Comparison of ENCODE assay signal across 17 cellular contexts in the genomic region with DNA sequence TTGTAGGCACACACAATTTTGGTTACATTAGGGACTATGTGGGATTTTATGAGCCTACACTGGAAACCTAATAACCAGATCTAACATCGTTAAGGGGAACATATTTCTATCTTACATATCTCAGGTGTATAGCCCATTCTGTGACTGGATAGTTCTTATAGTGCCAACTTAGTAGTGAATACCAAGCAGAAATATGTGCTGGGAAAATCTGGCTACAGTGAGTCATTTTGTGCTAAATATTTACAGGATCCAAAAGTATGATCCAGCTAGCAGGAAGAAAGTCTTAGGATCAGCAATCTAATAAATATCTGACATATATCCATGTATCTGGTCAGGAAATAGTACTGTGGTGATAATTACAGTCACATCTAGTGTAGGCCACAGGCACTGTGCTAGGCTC.
DNase-seq lines count a peak whose midpoint lies in the region; ATAC-seq and TF ChIP-seq lines count a peak whose summit lies in the region.
"Had no signal": no experiment of that assay in that cellular context is flagged by ENCODE, and none has a peak within 500 bp of the region (broad histone marks: within the 10 kb centered on the region; RNA-seq: fewer than 3 reads in every experiment).

No MANE protein-coding gene starts in this region.

- H3K4me1 Mint-ChIP-seq in CD14-positive monocyte = peaks cover 51% of the 10 kb centered on the region
- no peaks in the 10 kb centered on the region for H3K4me1 Mint-ChIP-seq in activated CD4-positive, alpha-beta T cell treated with anti-CD3 and anti-CD28 coated beads, Interleukin-2, amount 10 ng/mL, durations not matched to agents 24 days and 14 days

- no peak overlapping the region for H2AK5ac ChIP-seq in neuronal stem cell (ENCODE audit: low read depth, low read length)

- no peak overlapping the region for H3K4me2 ChIP-seq in neuronal stem cell (ENCODE audit: insufficient read depth, low read length, poor library complexity, severe bottlenecking)

- H3K27me3 Mint-ChIP-seq in CD14-positive monocyte (ENCODE audit: low read depth in 3 of 3) = peaks cover 0 to 7% (median 0%) of the 10 kb centered on the region in 3 donors
- peaks cover 20% of the 10 kb centered on the region for H3K27me3 Mint-ChIP-seq in activated CD4-positive, alpha-beta T cell treated with anti-CD3 and anti-CD28 coated beads, Interleukin-2, amount 10 ng/mL, durations not matched to agents 24 days and 14 days

- H3K4me1 ChIP-seq in neuronal stem cell (ENCODE audit: control insufficient read depth in 2 of 2, insufficient read depth in 1 of 2, low read depth in 1 of 2, low read length in 2 of 2) (peaks cover 1 to 9% of the 10 kb centered on the region in 2 donors), mucosa of descending colon (ENCODE audit: low read depth) (no peaks in the 10 kb centered on the region)
- H3K4me1 ChIP-seq: Caco-2, HAP-1 had no signal

- no peak overlapping the region for H3K9ac ChIP-seq in neuronal stem cell (ENCODE audit: low read depth, low read length, poor library complexity)

- peak overlapping the region in 6 of 7 donors; percentile 35 to 98 (median 87) for H3K27ac Mint-ChIP-seq in CD14-positive monocyte
- no peak overlapping the region for H3K27ac Mint-ChIP-seq in activated CD4-positive, alpha-beta T cell treated with anti-CD3 and anti-CD28 coated beads, Interleukin-2, amount 10 ng/mL, durations not matched to agents 24 days and 14 days
- H3K27ac Mint-ChIP-seq: CD8-positive, alpha-beta T cell had no signal

- H3K36me3 ChIP-seq in neuronal stem cell (replicated peaks in 1 of 2; ENCODE audit: control insufficient read depth in 2 of 2, insufficient read depth in 2 of 2, low read length in 2 of 2) = no peaks in the 10 kb centered on the region
- H3K36me3 ChIP-seq in mucosa of descending colon (ENCODE audit: low read depth) = no peaks in the 10 kb centered on the region
- H3K36me3 ChIP-seq: BE2C, HAP-1 had no signal

- peak overlapping the region; percentile 77 for H2BK15ac ChIP-seq in neuronal stem cell (ENCODE audit: low read length)

- ATAC-seq in mucosa of descending colon = no peak
- ATAC-seq: CD8-positive, alpha-beta T cell; GM12878; HepG2 had no signal

- no peak overlapping the region for H3K4ac ChIP-seq in neuronal stem cell (ENCODE audit: low read length)

- no peak overlapping the region for H4K91ac ChIP-seq in neuronal stem cell (ENCODE audit: low read depth, low read length, poor library complexity)

- no peak overlapping the region for H4K8ac ChIP-seq in neuronal stem cell (ENCODE audit: low read depth, low read length)

- no CpG with 5 or more reads among the region's 1 CpG for WGBS in neuronal stem cell (ENCODE audit: extremely low coverage in 2 of 2, insufficient read length in 2 of 2, insufficient replicate concordance in 1 of 2), 2 donors

- intact Hi-C loops in CD14-positive monocyte (cut with micrococcal nuclease) = no loop called here
- intact Hi-C loops in activated CD4-positive, alpha-beta T cell treated with anti-CD3 and anti-CD28 coated beads, Interleukin-2, amount 10 ng/mL, durations not matched to agents 24 days and 14 days (cut with micrococcal nuclease) = no loop called here
- intact Hi-C loops in mucosa of descending colon (cut with DNase I, micrococcal nuclease) = no loop called here

- H3K14ac ChIP-seq in neuronal stem cell (ENCODE audit: low read length) = no peak overlapping the region

- no peak overlapping the region for H2BK5ac ChIP-seq in neuronal stem cell (ENCODE audit: low read length)

- H2BK12ac ChIP-seq in neuronal stem cell (ENCODE audit: low read length) = no peak overlapping the region

- peak overlapping the region; percentile 52 for H3K18ac ChIP-seq in neuronal stem cell (ENCODE audit: low read length)

- H3K36me3 Mint-ChIP-seq in CD14-positive monocyte = no peaks in the 10 kb centered on the region
- no peaks in the 10 kb centered on the region for H3K36me3 Mint-ChIP-seq in activated CD4-positive, alpha-beta T cell treated with anti-CD3 and anti-CD28 coated beads, Interleukin-2, amount 10 ng/mL, durations not matched to agents 24 days and 14 days (ENCODE audit: low read depth)
- H3K36me3 Mint-ChIP-seq: CD8-positive, alpha-beta T cell had no signal

- H3K9me3 ChIP-seq in neuronal stem cell (replicated peaks in 1 of 2; ENCODE audit: control insufficient read depth in 2 of 2, insufficient read depth in 1 of 2, low read depth in 1 of 2, low read length in 2 of 2) = no peaks in the 10 kb centered on the region
- H3K9me3 ChIP-seq in mucosa of descending colon = no peaks in the 10 kb centered on the region
- H3K9me3 ChIP-seq: BE2C, Caco-2, HAP-1 had no signal

- peaks cover 0 to 3% (median 0%) of the 10 kb centered on the region in 7 donors for H3K9me3 Mint-ChIP-seq in CD14-positive monocyte
- no peaks in the 10 kb centered on the region for H3K9me3 Mint-ChIP-seq in activated CD4-positive, alpha-beta T cell treated with anti-CD3 and anti-CD28 coated beads, Interleukin-2, amount 10 ng/mL, durations not matched to agents 24 days and 14 days
- H3K9me3 Mint-ChIP-seq: CD8-positive, alpha-beta T cell had no signal

- H3K79me1 ChIP-seq in neuronal stem cell (ENCODE audit: low read depth, low read length) = no peaks in the 10 kb centered on the region

- no peak overlapping the region for H2AFZ ChIP-seq in neuronal stem cell (ENCODE audit: low read length)

- no peaks in the 10 kb centered on the region for H3K27me3 ChIP-seq in neuronal stem cell (ENCODE audit: control insufficient read depth in 3 of 3, insufficient read depth in 3 of 3, low read depth in 1 of 3, low read length in 3 of 3)
- H3K27me3 ChIP-seq: BE2C had no signal

- H3K4me3 ChIP-seq in epithelial cell of esophagus (ENCODE audit: low read length) (no peak overlapping the region), neuronal stem cell (ENCODE audit: low read length in 2 of 2) (no peak overlapping the region), mucosa of descending colon (no peak overlapping the region)
- H3K4me3 ChIP-seq: GM12878, HAP-1 had no signal

- no peak overlapping the region for H3K23ac ChIP-seq in neuronal stem cell (ENCODE audit: low read depth, low read length, poor library complexity)

- no peak overlapping the region for H2BK120ac ChIP-seq in neuronal stem cell (ENCODE audit: low read depth, low read length)

- DNase-seq in CD14-positive monocyte (ENCODE audit: low spot score) = no peak
- peak; percentile 62 for DNase-seq in M059J (ENCODE audit: low read depth)
- DNase-seq in epithelial cell of esophagus (ENCODE audit: low read depth) = peak; percentile 7
- no peak for DNase-seq in neuronal stem cell (ENCODE audit: low spot score)
- no peak for DNase-seq in COR-L47 (lab: John Stamatoyannopoulos, UW)
- DNase-seq in activated CD4-positive, alpha-beta T cell treated with anti-CD3 and anti-CD28 coated beads, Interleukin-2, amount 10 ng/mL, durations not matched to agents 24 days and 14 days = no peak
- DNase-seq in mucosa of descending colon = no peak
- DNase-seq in NCI-H1417 treated with DMSO at 0.1 percent for 48 hours (lab: John Stamatoyannopoulos, UW) = no peak
- DNase-seq: BE2C; Caco-2; CD8-positive, alpha-beta T cell; DND-41; GOT3 had no signal

- H3K27ac ChIP-seq in neuronal stem cell (replicated peaks; ENCODE audit: low read length) = no peak overlapping the region
- H3K27ac ChIP-seq: C4-2B had no signal

- TF ChIP-seq CTCF in CD14-positive monocyte (IDR thresholded peaks at IDR 0.05) = no peak
- no peak for TF ChIP-seq CTCF in epithelial cell of esophagus (IDR thresholded peaks at IDR 0.05; ENCODE audit: insufficient read depth, low read depth, low read length, missing control alignments)
- no peak for TF ChIP-seq CTCF in mucosa of descending colon (IDR thresholded peaks at IDR 0.05)

- H3K4me3 Mint-ChIP-seq in CD14-positive monocyte = no peak overlapping the region
- no peak overlapping the region for H3K4me3 Mint-ChIP-seq in activated CD4-positive, alpha-beta T cell treated with anti-CD3 and anti-CD28 coated beads, Interleukin-2, amount 10 ng/mL, durations not matched to agents 24 days and 14 days
- H3K4me3 Mint-ChIP-seq: CD8-positive, alpha-beta T cell had no signal

Comparison
In these comparisons a context has a peak if more than half of its experiments do, and no peak if none do; other contexts are left out.
1. DNase-seq: peak in M059J (single experiment) and epithelial cell of esophagus (single experiment); none in CD14-positive monocyte (single experiment), neuronal stem cell (single experiment), COR-L47 (single experiment), activated CD4-positive, alpha-beta T cell treated with anti-CD3 and anti-CD28 coated beads, Interleukin-2, amount 10 ng/mL, durations not matched to agents 24 days and 14 days (single experiment), mucosa of descending colon (0 of 3) and NCI-H1417 treated with DMSO at 0.1 percent for 48 hours (single experiment).